Comparison of ENCODE assay signal across 8 cellular contexts in genomic region chr5:90473321-90474234, GRCh38. TPM values are rescaled to one million over a fixed set of nuclear protein-coding genes. Genes with fewer than 3 reads are reported as not detected.
A peak's percentile ranks its signal among the peaks of the same experiment; 100 is the strongest.
DNase-seq lines count a peak whose midpoint lies in the region; ATAC-seq and TF ChIP-seq lines count a peak whose summit lies in the region.

No MANE protein-coding gene starts in this region.

- H3K4me1 Mint-ChIP-seq in CD4-positive, alpha-beta T cell (ENCODE audit: low read depth), result peaks cover 48% of the 10 kb centered on the region

- H3K27me3 Mint-ChIP-seq in CD4-positive, alpha-beta T cell, result no peaks in the 10 kb centered on the region

- H3K4me3 ChIP-seq in ascending aorta, result peak overlapping the region; percentile 67 to 81

- DNase-seq in CD4-positive, alpha-beta T cell, result peak in 9 of 10 experiments; percentile 0 to 34 (median 7)
- DNase-seq in RWPE1 (ENCODE audit: low spot score) (peak; percentile 45), ascending aorta (ENCODE audit: low spot score in 2 of 2) (peak in 1 of 2 donors; percentile 78), hypothalamus (lab: John Stamatoyannopoulos, UW) (peak in 28 of 51 donors; percentile 8 to 70 (median 44)), renal cortical epithelial cell (ENCODE audit: low read depth) (peak; percentile 27)

- peaks cover 2% of the 10 kb centered on the region for H3K9me3 Mint-ChIP-seq in CD4-positive, alpha-beta T cell

- intact Hi-C loops in CD4-positive, alpha-beta T cell (cut with DNase I, micrococcal nuclease), result loop anchor here (1.0 to 2.0 kb wide), 4 partner anchors 33 to 64 kb away; partner anchors contain the start of genes CETN3 (in 1 of the 2) and LYSMD3 (in 1 of the 2)
- intact Hi-C loops in ascending aorta (cut with DNase I), result loop anchor here (1.0 to 5.0 kb wide), 2 partner anchors 56 to 66 kb away; partner anchors contain the start of genes CETN3 and LYSMD3

- peak overlapping the region; percentile 74 for H3K27ac ChIP-seq in CD4-positive, alpha-beta T cell (ENCODE audit: low read depth, low read length)
- H3K27ac ChIP-seq in RWPE1, result peak overlapping the region; percentile 93
- H3K27ac ChIP-seq in ascending aorta, result peak overlapping the region in 1 of 2 donors; percentile 2

- POLR2A ChIA-PET in CD4-positive, alpha-beta T cell (lab: Charles Lee), result interaction anchor here (0.6 to 3.5 kb wide), 12 partner anchors 8 to 909 kb away, joined by 3 to 90 read pairs (median 6); partner anchors contain the start of genes ARRDC3, CETN3 and LYSMD3
- POLR2A ChIA-PET in RWPE1 (lab: Yijun Ruan, JAX; ENCODE audit: low non-redundant PET), result interaction anchor here (1.2 kb wide), 1 partner anchor 64 kb away, joined by 11 read pairs; the partner anchor contains the start of gene CETN3

- H3K36me3 Mint-ChIP-seq in CD4-positive, alpha-beta T cell (ENCODE audit: low read depth), result peaks cover 46% of the 10 kb centered on the region

- H3K27me3 ChIP-seq in CD4-positive, alpha-beta T cell (ENCODE audit: control insufficient read depth, insufficient read depth, low read length), result no peaks in the 10 kb centered on the region
- H3K27me3 ChIP-seq in ascending aorta, result no peaks in the 10 kb centered on the region

- TF ChIP-seq CTCF in CD4-positive, alpha-beta T cell (IDR thresholded peaks at IDR 0.05), result no peak
- no peak for TF ChIP-seq CTCF in RWPE1 (conservative IDR thresholded peaks at IDR 0.05; ENCODE audit: low read depth)
- TF ChIP-seq CTCF in ascending aorta (IDR thresholded peaks at IDR 0.05), result no peak

- ATAC-seq in CD4-positive, alpha-beta T cell (ENCODE audit: poor library complexity), result no peak
- ATAC-seq in GM19372 (IDR thresholded peaks at IDR 0.05; ENCODE audit: low read depth, unreplicated experiment) (peak; percentile 21), HG03469 (IDR thresholded peaks at IDR 0.05; ENCODE audit: unreplicated experiment) (peak; percentile 2), HG03139 (IDR thresholded peaks at IDR 0.05; ENCODE audit: unreplicated experiment) (no peak)

- H3K4me1 ChIP-seq in ascending aorta, result peaks cover 0 to 13% of the 10 kb centered on the region in 2 donors

- H3K36me3 ChIP-seq in ascending aorta, result peaks cover 0 to 4% of the 10 kb centered on the region in 2 donors

- CTCF ChIA-PET in CD4-positive, alpha-beta T cell (lab: Charles Lee), result interaction anchor here (1.0 to 1.7 kb wide), 2 partner anchors 34 to 1744 kb away, joined by 3 to 9 read pairs; no protein-coding TSS in a partner anchor
- CTCF ChIA-PET in RWPE1 (lab: Yijun Ruan, JAX), result interaction anchor here (0.5 to 1.0 kb wide), 5 partner anchors 8 to 212 kb away, joined by 3 to 8 read pairs (median 3); partner anchors contain the start of gene LYSMD3

- no peaks in the 10 kb centered on the region for H3K9me3 ChIP-seq in CD4-positive, alpha-beta T cell (ENCODE audit: control insufficient read depth, low read length)
- H3K9me3 ChIP-seq in ascending aorta, result peaks cover 0 to 16% of the 10 kb centered on the region in 2 donors

- H3K27ac Mint-ChIP-seq in CD4-positive, alpha-beta T cell, result peak overlapping the region; percentile 92

- peak overlapping the region; percentile 100 for H3K4me3 Mint-ChIP-seq in CD4-positive, alpha-beta T cell

RNA-seq across cellular contexts. Expression of gene MBLAC2, which starts 1.0 kb away (rescaled TPM):
- total RNA-seq in CD4-positive, alpha-beta T cell, result 1 to 10 TPM; 3.9 to 4.1 TPM
- total RNA-seq in ascending aorta (4.7 TPM), renal cortical epithelial cell (4.2 and 5.6 TPM in 2 replicates)

RNA-seq across cellular contexts. Expression of gene POLR3G, which starts 1.1 kb away (rescaled TPM):
- 1 to 10 TPM in 1 of 2 experiments, under 1 TPM in 1; 0.80 to 2.3 TPM for total RNA-seq in CD4-positive, alpha-beta T cell
- 1.5 TPM for total RNA-seq in ascending aorta
- 2.7 and 10.8 TPM in 2 replicates for total RNA-seq in renal cortical epithelial cell

RNA-seq across cellular contexts. Expression of gene LYSMD3, which starts 55.8 kb away (rescaled TPM):
- 10 to 100 TPM; 27.6 to 32.8 TPM for total RNA-seq in CD4-positive, alpha-beta T cell
- total RNA-seq in ascending aorta, result 4.0 TPM
- 24.5 and 28.3 TPM in 2 replicates for total RNA-seq in renal cortical epithelial cell

Comparison
In these comparisons a context has a peak if more than half of its experiments do, and no peak if none do; other contexts are left out.
1. ATAC-seq: peak in GM19372 (single experiment) and HG03469 (single experiment); none in CD4-positive, alpha-beta T cell (single experiment) and HG03139 (single experiment).